7 cellular contexts compared by ENCODE assay signal in genomic region chr12:111405856-111406473, GRCh38. TPM values are rescaled to one million over a fixed set of nuclear protein-coding genes. Genes with fewer than 3 reads are reported as not detected.
DNase-seq lines count a peak whose midpoint lies in the region; ATAC-seq and TF ChIP-seq lines count a peak whose summit lies in the region.

Gene SH2B3, plus strand, starts transcription at chr12:111405923. Its CDS starts 12,223 bp downstream, at chr12:111418146.

- no peaks in the 10 kb centered on the region for H3K27me3 Mint-ChIP-seq in T-cell

- peak within 1 kb of the TSS; percentile 90 to 95 for H3K27ac Mint-ChIP-seq in T-cell

- H3K9me3 Mint-ChIP-seq in T-cell: no peaks in the 10 kb centered on the region

- 0% methylated on average over 6 to 12 of the region's 80 CpGs for WGBS in lower leg skin, 2 donors

- TF ChIP-seq POLR2A in lower leg skin (IDR thresholded peaks at IDR 0.05): peak in 1 of 2 donors; percentile 13

- CTCF ChIA-PET in T-cell (lab: Charles Lee): interaction anchor here in 1 of 2 donors (3.4 to 7.5 kb wide), 2 partner anchors 29 to 45 kb away, joined by 22 to 91 read pairs; no protein-coding TSS in a partner anchor

- H3K4me3 Mint-ChIP-seq in T-cell: peak within 1 kb of the TSS; percentile 85 to 94 (median 85)

- POLR2A ChIA-PET in T-cell (lab: Charles Lee): interaction anchor here in 1 of 2 donors (0.6 kb wide), 1 partner anchor 38 kb away, joined by 3 read pairs; no protein-coding TSS in a partner anchor

- ATAC-seq in GM18873 (IDR thresholded peaks at IDR 0.05; ENCODE audit: low FRiP score, unreplicated experiment) (peak; percentile 0), HG02973 (IDR thresholded peaks at IDR 0.05; ENCODE audit: unreplicated experiment) (peak; percentile 2), T-cell (replicated peaks in 1 of 4) (peak; percentile 51 to 65 (median 60))
- peak; percentile 5 for ATAC-seq in stimulated activated naive CD8-positive, alpha-beta T cell treated with anti-CD3 and anti-CD28 coated beads, Interleukin-15, Interleukin-2, amounts not matched to agents 100 U/mL and 50 U/mL, for 24 hours

- TF ChIP-seq CTCF in cardiac fibroblast (IDR thresholded peaks at IDR 0.05; ENCODE audit: low read depth, low read length) (no peak), lower leg skin (IDR thresholded peaks at IDR 0.05) (no peak)

- H3K4me1 Mint-ChIP-seq in T-cell: peaks cover 63 to 67% (median 65%) of the 10 kb centered on the region in 3 donors

- intact Hi-C loops in lower leg skin (cut with DNase I; ENCODE audit: low total_unique reads): loop anchor here (5.0 kb wide), 1 partner anchor 1931 kb away; the partner anchor contains the start of gene SLC8B1

- no peaks in the 10 kb centered on the region for H3K36me3 Mint-ChIP-seq in T-cell

- H3K4me3 ChIP-seq in cardiac fibroblast (replicated peaks in 1 of 2; ENCODE audit: low read depth in 2 of 2, low read length in 2 of 2): peak within 1 kb of the TSS; percentile 76 to 97
- H3K4me3 ChIP-seq in lower leg skin (ENCODE audit: low read depth, poor library complexity, severe bottlenecking): peak within 1 kb of the TSS; percentile 72

- DNase-seq in T-cell (peak in 29 of 34 experiments; percentile 65 to 83 (median 78)), cardiac fibroblast (ENCODE audit: low read depth in 2 of 2) (peak in 1 of 2 donors; percentile 61), lower leg skin (ENCODE audit: low spot score in 2 of 2) (peak in 1 of 2 donors; percentile 90), NK-92 (lab: John Stamatoyannopoulos, UW; ENCODE audit: unreplicated experiment) (no peak)
- DNase-seq in stimulated activated naive CD8-positive, alpha-beta T cell treated with anti-CD3 and anti-CD28 coated beads, Interleukin-15, Interleukin-2, amounts not matched to agents 100 U/mL and 50 U/mL, for 24 hours: peak; percentile 83

RNA-seq across cellular contexts. Expression of gene SH2B3, which starts in this region (rescaled TPM):
- 10 to 100 TPM; 24.6 to 38.8 (median 28.8) TPM for total RNA-seq in T-cell
- total RNA-seq in lower leg skin: 10 to 100 TPM in 1 of 4 donors, 1 to 10 TPM in 3; 6.5 to 16.1 (median 8.2) TPM

Comparison
In these comparisons a context has a peak if more than half of its experiments do, and no peak if none do; other contexts are left out.
1. ATAC-seq: peak in every context shown above with its lines; median percentile 60 in T-cell; 5 in stimulated activated naive CD8-positive, alpha-beta T cell treated with anti-CD3 and anti-CD28 coated beads, Interleukin-15, Interleukin-2, amounts not matched to agents 100 U/mL and 50 U/mL, for 24 hours; 2 in HG02973; 0 in GM18873.